8 cellular contexts compared by ENCODE assay signal in the genomic region with DNA sequence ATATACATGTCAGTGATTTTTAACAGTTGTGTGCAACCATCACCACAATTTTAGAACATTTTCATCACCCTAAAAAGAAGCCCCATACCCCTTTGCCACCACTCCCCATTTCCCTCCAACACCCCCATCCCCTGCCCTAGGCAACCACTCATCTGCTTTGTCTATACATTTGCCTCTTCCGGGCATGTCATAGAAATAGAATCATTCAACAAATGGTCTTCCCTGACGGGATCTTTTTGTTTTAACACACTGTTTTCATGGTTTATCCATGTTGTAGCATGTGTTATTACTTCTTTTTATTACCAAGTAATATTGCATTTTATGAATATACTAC. TPM values are rescaled to one million over a fixed set of nuclear protein-coding genes. Genes with fewer than 3 reads are reported as not detected.
DNase-seq lines count a peak whose midpoint lies in the region; ATAC-seq, FAIRE-seq and TF ChIP-seq lines count a peak whose summit lies in the region.

No MANE protein-coding gene starts in this region.

- no peak overlapping the region for H3K27ac Mint-ChIP-seq in progenitor cell of endocrine pancreas

- no peak for ATAC-seq in HG02884 (IDR thresholded peaks at IDR 0.05; ENCODE audit: unreplicated experiment)

- H3K9ac ChIP-seq in NT2/D1 (ENCODE audit: insufficient read length, low read depth) (peak overlapping the region; percentile 23), endothelial cell of umbilical vein (replicated peaks; ENCODE audit: extremely low read depth, insufficient read depth, low read length) (peak overlapping the region; percentile 35)

- peak overlapping the region; percentile 34 for H3K27ac ChIP-seq in endothelial cell of umbilical vein (ENCODE audit: insufficient read depth, low read depth, low read length)

- no peak for TF ChIP-seq POLR2A in endothelial cell of umbilical vein (IDR thresholded peaks at IDR 0.05; ENCODE audit: low read depth, low read length)

- dilution Hi-C loops in endothelial cell of umbilical vein (cut with MboI; ENCODE audit: extremely low pct_ligation_motif_present, low sequenced_read_pairs), result no loop called here

- H3K27me3 ChIP-seq in NT2/D1 (ENCODE audit: insufficient read depth, insufficient read length) (peaks cover 4% of the 10 kb centered on the region), endothelial cell of umbilical vein (ENCODE audit: control insufficient read depth in 2 of 2, insufficient read depth in 2 of 2, low read length in 2 of 2) (no peaks in the 10 kb centered on the region)

- peak overlapping the region; percentile 76 for H3K4me3 Mint-ChIP-seq in progenitor cell of endocrine pancreas (ENCODE audit: low read depth)

- POLR2A ChIA-PET in endothelial cell of umbilical vein (lab: Charles Lee), result no interaction called here

- H3K36me3 ChIP-seq in NT2/D1 (ENCODE audit: insufficient read depth, insufficient read length, low read length), result no peaks in the 10 kb centered on the region
- no peaks in the 10 kb centered on the region for H3K36me3 ChIP-seq in endothelial cell of umbilical vein (ENCODE audit: control insufficient read depth in 2 of 2, extremely low read depth in 1 of 2, insufficient read depth in 2 of 2, low read length in 2 of 2)

- FAIRE-seq in endothelial cell of umbilical vein (lab: Jason Lieb, UNC), result peak; percentile 8

- peaks cover 8% of the 10 kb centered on the region for H3K4me1 ChIP-seq in NT2/D1 (ENCODE audit: insufficient read depth, insufficient read length)
- peaks cover 15% of the 10 kb centered on the region for H3K4me1 ChIP-seq in endothelial cell of umbilical vein (ENCODE audit: control insufficient read depth, extremely low read depth, insufficient read depth, low read length)

- DNase-seq in NT2/D1 (ENCODE audit: low read depth, low spot score) (no peak), endothelial cell of umbilical vein (ENCODE audit: low read depth, low spot score) (no peak), progenitor cell of endocrine pancreas (ENCODE audit: low spot score, unreplicated experiment) (no peak), occipital lobe (lab: John Stamatoyannopoulos, UW) (no peak), cortex of kidney (lab: John Stamatoyannopoulos, UW) (no peak)
- no peak for DNase-seq in activated CD8-positive, alpha-beta memory T cell treated with anti-CD3 and anti-CD28 coated beads, Interleukin-2, amount 50 U/mL, for 48 hours

- peak overlapping the region; percentile 63; the same call in 1 of the 2 replicates for H3K4me3 ChIP-seq in GM08714 (ENCODE audit: low read length)
- H3K4me3 ChIP-seq in NT2/D1 (ENCODE audit: insufficient read length, low read depth), result peak overlapping the region; percentile 29
- peak overlapping the region; percentile 14 to 67 (median 62) for H3K4me3 ChIP-seq in endothelial cell of umbilical vein (replicated peaks in 1 of 3; ENCODE audit: insufficient read depth in 1 of 3, low read depth in 1 of 3, low read length in 3 of 3)

- no peaks in the 10 kb centered on the region for H3K79me2 ChIP-seq in endothelial cell of umbilical vein (ENCODE audit: control insufficient read depth, insufficient read depth, low read length)

- peak overlapping the region; percentile 53 for H3K4me2 ChIP-seq in endothelial cell of umbilical vein (ENCODE audit: insufficient read depth, low read length)

- H4K20me1 ChIP-seq in endothelial cell of umbilical vein (replicated peaks; ENCODE audit: control insufficient read depth, extremely low read depth, insufficient read depth, low read length), result no peaks in the 10 kb centered on the region

- no peaks in the 10 kb centered on the region for H3K9me3 ChIP-seq in NT2/D1 (ENCODE audit: insufficient read depth, low read length)
- H3K9me3 ChIP-seq in endothelial cell of umbilical vein (replicated peaks; ENCODE audit: control insufficient read depth, insufficient read depth, low read length), result no peaks in the 10 kb centered on the region

- peaks cover 35% of the 10 kb centered on the region for H3K4me1 Mint-ChIP-seq in progenitor cell of endocrine pancreas (ENCODE audit: low read depth)

- H2AFZ ChIP-seq in endothelial cell of umbilical vein (ENCODE audit: low read depth, low read length), result peak overlapping the region; percentile 94

- TF ChIP-seq CTCF in endothelial cell of umbilical vein (IDR thresholded peaks at IDR 0.05; ENCODE audit: extremely low read depth in 1 of 2, insufficient read depth in 1 of 2, low read depth in 1 of 2, low read length in 2 of 2) (no peak), progenitor cell of endocrine pancreas (IDR thresholded peaks at IDR 0.05; ENCODE audit: unreplicated experiment) (no peak)

- no TSS peak for BruUV-seq in endothelial cell of umbilical vein (replicated peaks; lab: Mats Ljungman, UMichigan)

- peaks cover 2% of the 10 kb centered on the region for H3K36me3 Mint-ChIP-seq in progenitor cell of endocrine pancreas (ENCODE audit: insufficient read depth)

- no peaks in the 10 kb centered on the region for H3K9me1 ChIP-seq in endothelial cell of umbilical vein (replicated peaks; ENCODE audit: control insufficient read depth, extremely low read depth, insufficient read depth, low read length)

- no peaks in the 10 kb centered on the region for H3K9me3 Mint-ChIP-seq in progenitor cell of endocrine pancreas (ENCODE audit: low read depth)

- CTCF ChIA-PET in endothelial cell of umbilical vein (lab: Charles Lee), result interaction anchor here (0.8 to 1.2 kb wide), 5 partner anchors 10 to 139 kb away, joined by 3 to 7 read pairs (median 3); no protein-coding TSS in a partner anchor

- intact Hi-C loops in endothelial cell of umbilical vein (cut with micrococcal nuclease), result loop anchor here (1.0 kb wide), 2 partner anchors 20 to 139 kb away; no protein-coding TSS in a partner anchor

- H3K27me3 Mint-ChIP-seq in progenitor cell of endocrine pancreas, result peaks cover 6% of the 10 kb centered on the region

TF ChIP-seq in endothelial cell of umbilical vein, 7 proteins besides CTCF, POLR2A, EP300 and RAD21:
- no peak for TF ChIP-seq GATA2 (IDR thresholded peaks at IDR 0.05; ENCODE audit: insufficient read depth, insufficient read length, low read depth, low read length)
- no peak for TF ChIP-seq JUN (IDR thresholded peaks at IDR 0.05; ENCODE audit: borderline replicate concordance, insufficient read depth, insufficient read length, low read depth)
- TF ChIP-seq, protein P1, sequence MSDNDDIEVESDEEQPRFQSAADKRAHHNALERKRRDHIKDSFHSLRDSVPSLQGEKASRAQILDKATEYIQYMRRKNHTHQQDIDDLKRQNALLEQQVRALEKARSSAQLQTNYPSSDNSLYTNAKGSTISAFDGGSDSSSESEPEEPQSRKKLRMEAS (IDR thresholded peaks at IDR 0.05; ENCODE audit: insufficient read depth, insufficient read length), result no peak
- TF ChIP-seq MYC (IDR thresholded peaks at IDR 0.05; ENCODE audit: low read depth, low read length), result no peak
- TF ChIP-seq FOS (IDR thresholded peaks at IDR 0.05; ENCODE audit: borderline replicate concordance, insufficient read depth, low read length), result no peak

RNA-seq across cellular contexts. Expression of gene VILL, which starts 4.0 kb away (rescaled TPM):
- 6.9 and 9.0 TPM in 2 replicates for total RNA-seq in endothelial cell of umbilical vein
- 10.0 and 11.6 TPM in 2 replicates for polyA plus RNA-seq in endothelial cell of umbilical vein
- polyA plus RNA-seq in endothelial cell of umbilical vein (2011; cell fraction: cytosol; rRNA removed), result 6.5 and 8.1 TPM in 2 replicates
- 27.6 and 33.0 TPM in 2 replicates for polyA plus RNA-seq in endothelial cell of umbilical vein (2011; cell fraction: nucleus; rRNA removed)
- polyA plus RNA-seq in endothelial cell of umbilical vein (2012), result 4.2 and 4.6 TPM in 2 replicates
- polyA minus RNA-seq in endothelial cell of umbilical vein, result 14.5 and 20.7 TPM in 2 replicates
- polyA minus RNA-seq in endothelial cell of umbilical vein (2011; cell fraction: cytosol; rRNA and poly(A)+ RNA removed), result not detected
- 11.3 and 13.0 TPM in 2 replicates for polyA minus RNA-seq in endothelial cell of umbilical vein (2011; cell fraction: nucleus; rRNA and poly(A)+ RNA removed)
- total RNA-seq in progenitor cell of endocrine pancreas, result 6.8 and 7.6 TPM in 2 replicates
- total RNA-seq in occipital lobe, result 13.6 TPM

RNA-seq across cellular contexts. Expression of gene PLCD1, which starts 34.8 kb away (rescaled TPM):
- total RNA-seq in endothelial cell of umbilical vein (15.3 and 18.5 TPM in 2 replicates), progenitor cell of endocrine pancreas (30.0 and 33.3 TPM in 2 replicates), occipital lobe (4.4 TPM)
- polyA plus RNA-seq in endothelial cell of umbilical vein, result 12.6 and 13.1 TPM in 2 replicates
- 6.9 and 9.4 TPM in 2 replicates for polyA plus RNA-seq in endothelial cell of umbilical vein (2011; cell fraction: cytosol; rRNA removed)
- 19.9 and 26.2 TPM in 2 replicates for polyA plus RNA-seq in endothelial cell of umbilical vein (2011; cell fraction: nucleus; rRNA removed)
- polyA plus RNA-seq in endothelial cell of umbilical vein (2012), result 8.2 and 12.7 TPM in 2 replicates
- 18.9 and 20.7 TPM in 2 replicates for polyA minus RNA-seq in endothelial cell of umbilical vein
- 1.1 TPM for polyA minus RNA-seq in endothelial cell of umbilical vein (2011; cell fraction: cytosol; rRNA and poly(A)+ RNA removed)
- polyA minus RNA-seq in endothelial cell of umbilical vein (2011; cell fraction: nucleus; rRNA and poly(A)+ RNA removed), result 4.7 and 8.8 TPM in 2 replicates

RNA-seq across cellular contexts. Expression of gene DLEC1, which starts 44.4 kb away (rescaled TPM):
- total RNA-seq in endothelial cell of umbilical vein (not detected in 2 replicates), progenitor cell of endocrine pancreas (1.3 and 1.8 TPM in 2 replicates), occipital lobe (0.78 TPM)
- polyA plus RNA-seq in endothelial cell of umbilical vein, result not detected in 2 replicates
- polyA plus RNA-seq in endothelial cell of umbilical vein (2011; cell fraction: cytosol; rRNA removed), result not detected in 2 replicates
- polyA plus RNA-seq in endothelial cell of umbilical vein (2011; cell fraction: nucleus; rRNA removed), result 0.13 and 0.14 TPM in 2 replicates
- polyA plus RNA-seq in endothelial cell of umbilical vein (2012), result not detected in 2 replicates
- 0.04 TPM in 1 of 2 replicates, not detected in the other for polyA minus RNA-seq in endothelial cell of umbilical vein
- polyA minus RNA-seq in endothelial cell of umbilical vein (2011; cell fraction: cytosol; rRNA and poly(A)+ RNA removed), result not detected
- polyA minus RNA-seq in endothelial cell of umbilical vein (2011; cell fraction: nucleus; rRNA and poly(A)+ RNA removed), result not detected in 2 replicates
